ENCODE assay signal across 11 cellular contexts in the genomic region with DNA sequence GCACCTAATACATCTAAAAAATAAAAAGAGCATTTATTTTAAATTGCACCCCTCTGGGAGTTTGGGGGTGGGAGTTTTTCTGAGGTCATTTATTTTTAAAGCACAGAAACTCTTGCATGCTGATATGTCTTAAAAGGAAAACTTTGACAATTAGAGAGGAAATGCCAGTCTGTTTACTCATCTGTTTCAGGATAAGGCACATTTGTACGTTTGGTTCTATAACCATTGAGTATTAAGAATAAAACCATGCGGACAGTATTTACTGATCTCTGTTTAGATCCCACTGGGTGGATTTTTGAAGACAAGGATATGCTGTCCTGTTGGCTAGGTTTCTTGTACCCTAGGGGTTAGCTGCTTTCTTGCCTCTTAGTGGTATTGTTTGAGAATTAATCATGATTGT.
DNase-seq lines count a peak whose midpoint lies in the region; ATAC-seq and TF ChIP-seq lines count a peak whose summit lies in the region.
"Had no signal": no experiment of that assay in that cellular context is flagged by ENCODE, and none has a peak within 500 bp of the region (broad histone marks: within the 10 kb centered on the region; RNA-seq: fewer than 3 reads in every experiment).

No MANE protein-coding gene starts in this region.

- peaks cover 55% of the 10 kb centered on the region for H3K4me1 ChIP-seq in ACC112 (ENCODE audit: control insufficient read depth, insufficient read depth, low read length, unreplicated experiment)
- H3K4me1 ChIP-seq in Loucy (ENCODE audit: insufficient read depth, low read length, poor library complexity, severe bottlenecking), result peaks cover 60% of the 10 kb centered on the region
- H3K4me1 ChIP-seq in muscle layer of colon (ENCODE audit: insufficient read depth, low read length), result peaks cover 66% of the 10 kb centered on the region
- H3K4me1 ChIP-seq: neural progenitor cell had no signal

- H3K36me3 ChIP-seq in ACC112 (ENCODE audit: insufficient read depth, low read length) (0 out of 2 replicates have a peak, but pooled peaks cover 1% of the 10 kb centered on the region), Loucy (ENCODE audit: insufficient read depth, low read length) (no peaks in the 10 kb centered on the region), muscle layer of colon (ENCODE audit: insufficient read depth, low read length) (no peaks in the 10 kb centered on the region)
- H3K36me3 ChIP-seq: cardiac muscle cell, neural progenitor cell had no signal

- peak overlapping the region; percentile 57 for H3K4me2 ChIP-seq in Loucy (ENCODE audit: low read depth, low read length, poor library complexity, severe bottlenecking)
- H3K4me2 ChIP-seq: neural progenitor cell had no signal

- DNase-seq in chondrocyte (ENCODE audit: low spot score) (no peak), left colon (no peak)
- DNase-seq: DND-41 had no signal

- no peaks in the 10 kb centered on the region for H4K20me1 ChIP-seq in Loucy (ENCODE audit: insufficient read depth, low read length, poor library complexity, severe bottlenecking)

- H3K4me3 ChIP-seq in ACC112 (ENCODE audit: low read depth, low read length) (peak overlapping the region; percentile 65), Loucy (ENCODE audit: low read length, poor library complexity, severe bottlenecking) (no peak overlapping the region), muscle layer of colon (ENCODE audit: low read depth in 1 of 2, low read length in 2 of 2) (no peak overlapping the region)
- H3K4me3 ChIP-seq: cardiac muscle cell, neural progenitor cell had no signal

- peaks cover 72% of the 10 kb centered on the region for H3K4me1 Mint-ChIP-seq in chondrocyte (ENCODE audit: low read depth)

- intact Hi-C loops in left colon (cut with DNase I, micrococcal nuclease), result no loop called here

- H3K9me3 ChIP-seq in Loucy (ENCODE audit: insufficient read depth, low read depth, low read length) (no peaks in the 10 kb centered on the region; the same call in 1 of the 2 replicates), muscle layer of colon (ENCODE audit: low read length) (no peaks in the 10 kb centered on the region)

- no peaks in the 10 kb centered on the region for H3K9me2 ChIP-seq in Loucy (replicated peaks; ENCODE audit: low read depth, low read length)

- H3K4me3 Mint-ChIP-seq in chondrocyte (ENCODE audit: unreplicated experiment), result no peak overlapping the region
- H3K4me3 Mint-ChIP-seq: neural progenitor cell had no signal

- 0 out of 2 replicates have a peak, but pooled peaks cover 4% of the 10 kb centered on the region for H3F3A ChIP-seq in Loucy (ENCODE audit: low read depth)

- peak overlapping the region; percentile 88 for H3K27ac Mint-ChIP-seq in chondrocyte (ENCODE audit: unreplicated experiment)
- H3K27ac Mint-ChIP-seq: neural progenitor cell had no signal

- H3K27me3 ChIP-seq in ACC112 (ENCODE audit: insufficient read depth, low read length), result no peaks in the 10 kb centered on the region
- H3K27me3 ChIP-seq in Loucy (ENCODE audit: insufficient read depth, low read length, poor library complexity, severe bottlenecking), result no peaks in the 10 kb centered on the region
- H3K27me3 ChIP-seq in muscle layer of colon (ENCODE audit: control insufficient read depth in 1 of 2, insufficient read depth in 2 of 2, low read length in 2 of 2), result no peaks in the 10 kb centered on the region
- H3K27me3 ChIP-seq: cardiac muscle cell, neural progenitor cell had no signal

- H3K9ac ChIP-seq in Loucy (ENCODE audit: low read depth, low read length, poor library complexity, severe bottlenecking) (peak overlapping the region; percentile 4), muscle layer of colon (ENCODE audit: low read length) (no peak overlapping the region)
- H3K9ac ChIP-seq: neural progenitor cell had no signal

- H3K27ac ChIP-seq in ACC112 (ENCODE audit: low read depth, low read length) (peak overlapping the region; percentile 93), muscle layer of colon (ENCODE audit: low read depth, low read length) (peak overlapping the region; percentile 65)
- H3K27ac ChIP-seq: neural progenitor cell had no signal

- no peaks in the 10 kb centered on the region for H3K36me3 Mint-ChIP-seq in chondrocyte (ENCODE audit: low read depth)

- H3K79me2 ChIP-seq in ACC112 (ENCODE audit: control insufficient read depth, insufficient read depth, low read length, unreplicated experiment), result peaks cover 14% of the 10 kb centered on the region
- no peaks in the 10 kb centered on the region for H3K79me2 ChIP-seq in Loucy (ENCODE audit: insufficient read depth, low read length)

- ATAC-seq in HG03520 (IDR thresholded peaks at IDR 0.05; ENCODE audit: unreplicated experiment) (no peak), left colon (no peak), HG03175 (IDR thresholded peaks at IDR 0.05; ENCODE audit: unreplicated experiment) (no peak), HG02798 (IDR thresholded peaks at IDR 0.05; ENCODE audit: poor library complexity, unreplicated experiment) (no peak)

- H2AFZ ChIP-seq in ACC112 (ENCODE audit: low read length, unreplicated experiment) (no peak overlapping the region), Loucy (ENCODE audit: low read length) (no peak overlapping the region)
- H2AFZ ChIP-seq: neural progenitor cell had no signal

- TF ChIP-seq CTCF in Loucy (conservative IDR thresholded peaks at IDR 0.05; ENCODE audit: low read length) (no peak), chondrocyte (IDR thresholded peaks at IDR 0.05) (no peak)

- no peaks in the 10 kb centered on the region for H3K27me3 Mint-ChIP-seq in chondrocyte (ENCODE audit: low read depth)

- H3K9me3 Mint-ChIP-seq in chondrocyte (ENCODE audit: low read depth), result peaks cover 2% of the 10 kb centered on the region
